Comparison of ENCODE assay signal across 8 cellular contexts in genomic region chr5:152142845-152143469, GRCh38.
DNase-seq lines count a peak whose midpoint lies in the region; ATAC-seq and TF ChIP-seq lines count a peak whose summit lies in the region.

No MANE protein-coding gene starts in this region.

- peak; percentile 41 to 77 (median 53) for DNase-seq in CD8-positive, alpha-beta T cell
- DNase-seq in HK-2 (ENCODE audit: unreplicated experiment) (peak; percentile 43), Peyer's patch (peak in 2 of 3 donors; percentile 29 to 72), fibroblast of the aortic adventitia (ENCODE audit: low read depth) (peak; percentile 68), omental fat pad (ENCODE audit: low spot score) (peak; percentile 30), tibial nerve (ENCODE audit: low spot score in 2 of 2) (peak; percentile 12 to 18)
- peak; percentile 56 to 67 for DNase-seq in activated T-cell treated with anti-CD3 and anti-CD28 coated beads, Interleukin-2, amount 50 U/mL, for 72 hours

- H3K27me3 ChIP-seq in CD8-positive, alpha-beta T cell (ENCODE audit: insufficient read depth, low read length) = no peaks in the 10 kb centered on the region
- H3K27me3 ChIP-seq in Peyer's patch = no peaks in the 10 kb centered on the region
- H3K27me3 ChIP-seq in tibial nerve = no peaks in the 10 kb centered on the region

- CTCF ChIA-PET in CD8-positive, alpha-beta T cell (lab: Charles Lee) = interaction anchor here (0.6 to 11.7 kb wide), 38 partner anchors 8 to 484 kb away, joined by 3 to 227 read pairs (median 4); no protein-coding TSS in a partner anchor

- intact Hi-C loops in CD8-positive, alpha-beta T cell (cut with DNase I, micrococcal nuclease) = loop anchor here (1.0 kb wide), 2 partner anchors 318 to 484 kb away; no protein-coding TSS in a partner anchor

- 9 to 21% methylated on average over 3 of the region's 3 CpGs for WGBS in tibial nerve, 2 donors

- H3K4me3 ChIP-seq in CD8-positive, alpha-beta T cell (ENCODE audit: low read depth, low read length) = no peak overlapping the region
- H3K4me3 ChIP-seq in Peyer's patch (no peak overlapping the region), fibroblast of the aortic adventitia (ENCODE audit: low read depth, low read length) (no peak overlapping the region), tibial nerve (no peak overlapping the region)

- no peak for TF ChIP-seq EP300 in tibial nerve (IDR thresholded peaks at IDR 0.05)

- no peaks in the 10 kb centered on the region for H3K36me3 Mint-ChIP-seq in CD8-positive, alpha-beta T cell
- H3K36me3 Mint-ChIP-seq in activated T-cell treated with anti-CD3 and anti-CD28 coated beads, Interleukin-2, amount 50 U/mL, for 72 hours (ENCODE audit: insufficient read depth in 2 of 2) = no peaks in the 10 kb centered on the region

- TF ChIP-seq POLR2A in Peyer's patch (IDR thresholded peaks at IDR 0.05) (no peak), tibial nerve (IDR thresholded peaks at IDR 0.05) (no peak)

- no peak overlapping the region for H3K4me3 Mint-ChIP-seq in CD8-positive, alpha-beta T cell
- H3K4me3 Mint-ChIP-seq in activated T-cell treated with anti-CD3 and anti-CD28 coated beads, Interleukin-2, amount 50 U/mL, for 72 hours = no peak overlapping the region

- H3K9me3 ChIP-seq in CD8-positive, alpha-beta T cell (ENCODE audit: low read length) = no peaks in the 10 kb centered on the region
- H3K9me3 ChIP-seq in Peyer's patch (no peaks in the 10 kb centered on the region), tibial nerve (no peaks in the 10 kb centered on the region)

- H3K27ac Mint-ChIP-seq in CD8-positive, alpha-beta T cell = no peak overlapping the region
- H3K27ac Mint-ChIP-seq in activated T-cell treated with anti-CD3 and anti-CD28 coated beads, Interleukin-2, amount 50 U/mL, for 72 hours = no peak overlapping the region

- H3K27me3 Mint-ChIP-seq in CD8-positive, alpha-beta T cell (ENCODE audit: low read depth) = no peaks in the 10 kb centered on the region
- no peaks in the 10 kb centered on the region for H3K27me3 Mint-ChIP-seq in activated T-cell treated with anti-CD3 and anti-CD28 coated beads, Interleukin-2, amount 50 U/mL, for 72 hours (ENCODE audit: low read depth)

- H3K9me3 Mint-ChIP-seq in CD8-positive, alpha-beta T cell = no peaks in the 10 kb centered on the region
- no peaks in the 10 kb centered on the region for H3K9me3 Mint-ChIP-seq in activated T-cell treated with anti-CD3 and anti-CD28 coated beads, Interleukin-2, amount 50 U/mL, for 72 hours

- no peaks in the 10 kb centered on the region for H3K4me1 Mint-ChIP-seq in CD8-positive, alpha-beta T cell (ENCODE audit: low read depth)
- H3K4me1 Mint-ChIP-seq in activated T-cell treated with anti-CD3 and anti-CD28 coated beads, Interleukin-2, amount 50 U/mL, for 72 hours (ENCODE audit: low read depth) = no peaks in the 10 kb centered on the region

- H3K27ac ChIP-seq in CD8-positive, alpha-beta T cell (ENCODE audit: low read depth, low read length) = no peak overlapping the region
- no peak overlapping the region for H3K27ac ChIP-seq in Peyer's patch
- H3K27ac ChIP-seq in tibial nerve = no peak overlapping the region

- POLR2A ChIA-PET in CD8-positive, alpha-beta T cell (lab: Charles Lee) = interaction anchor here (1.5 to 2.9 kb wide), 2 partner anchors 318 to 371 kb away, joined by 4 to 14 read pairs; partner anchors contain the start of gene G3BP1

- no peaks in the 10 kb centered on the region for H3K36me3 ChIP-seq in CD8-positive, alpha-beta T cell (ENCODE audit: insufficient read depth, low read length)
- no peaks in the 10 kb centered on the region for H3K36me3 ChIP-seq in Peyer's patch
- no peaks in the 10 kb centered on the region for H3K36me3 ChIP-seq in tibial nerve

- no peaks in the 10 kb centered on the region for H3K4me1 ChIP-seq in CD8-positive, alpha-beta T cell (ENCODE audit: insufficient read depth, low read length)
- H3K4me1 ChIP-seq in Peyer's patch (no peaks in the 10 kb centered on the region), tibial nerve (no peaks in the 10 kb centered on the region)

- peak; percentile 69 for ATAC-seq in CD8-positive, alpha-beta T cell
- ATAC-seq in GM19397 (IDR thresholded peaks at IDR 0.05; ENCODE audit: unreplicated experiment) (peak; percentile 85), omental fat pad (ENCODE audit: low FRiP score) (no peak)
- ATAC-seq in activated T-cell treated with anti-CD3 and anti-CD28 coated beads, Interleukin-2, amount 50 U/mL, for 72 hours (replicated peaks in 1 of 2) = peak; percentile 68 to 70

- peak; percentile 93 for TF ChIP-seq CTCF in CD8-positive, alpha-beta T cell (IDR thresholded peaks at IDR 0.05)
- TF ChIP-seq CTCF in Peyer's patch (IDR thresholded peaks at IDR 0.05) = peak; percentile 17 to 77 (median 60)
- TF ChIP-seq CTCF in fibroblast of the aortic adventitia (IDR thresholded peaks at IDR 0.05; ENCODE audit: insufficient read depth, low read length) = peak; percentile 91
- no peak for TF ChIP-seq CTCF in omental fat pad (IDR thresholded peaks at IDR 0.05)
- peak; percentile 56 to 79 (median 70) for TF ChIP-seq CTCF in tibial nerve (IDR thresholded peaks at IDR 0.05)

Comparison
In these comparisons a context has a peak if more than half of its experiments do, and no peak if none do; other contexts are left out.
1. DNase-seq: peak in every context shown above with its lines; median percentile 68 in fibroblast of the aortic adventitia; 62 in activated T-cell treated with anti-CD3 and anti-CD28 coated beads, Interleukin-2, amount 50 U/mL, for 72 hours; 53 in CD8-positive, alpha-beta T cell; 50 in Peyer's patch; 43 in HK-2; 30 in omental fat pad; 15 in tibial nerve.
2. CTCF ChIP-seq: peak in CD8-positive, alpha-beta T cell (single experiment), Peyer's patch (6 of 6), fibroblast of the aortic adventitia (single experiment) and tibial nerve (5 of 5); none in omental fat pad (0 of 3).